Comparison of ENCODE assay signal across 23 cellular contexts in genomic region chr4:101584306-101584705, GRCh38.
"Had no signal": no experiment of that assay in that cellular context is flagged by ENCODE, and none has a peak within 500 bp of the region (broad histone marks: within the 10 kb centered on the region; RNA-seq: fewer than 3 reads in every experiment).

No MANE protein-coding gene starts in this region.

- H3K4me2 ChIP-seq: hepatocyte had no signal

- H3K27me3 ChIP-seq: dorsolateral prefrontal cortex, gastroesophageal sphincter, hepatocyte, pancreas, spleen, testis, tibial nerve, upper lobe of right lung, vagina had no signal

- DNase-seq: cortex of kidney; dorsolateral prefrontal cortex; effector memory CD4-positive, alpha-beta T cell; foreskin fibroblast; kidney; mesendoderm; naive B cell; occipital lobe; pancreas; spleen; stimulated activated CD4-positive, alpha-beta T cell treated with anti-CD3 and anti-CD28 coated beads, Interleukin-15, amount 100 ng/mL, for 24 hours; stimulated activated CD4-positive, alpha-beta T cell treated with anti-CD3 and anti-CD28 coated beads, Interleukin-1b, Interleukin-23, amount 100 ng/mL, for 48 hours; stimulated activated CD4-positive, alpha-beta T cell treated with anti-CD3 and anti-CD28 coated beads, Interleukin-4, amount 100 ng/mL, for 24 hours; testis; upper lobe of right lung had no signal

- FAIRE-seq: pancreas had no signal

- H3K4me3 ChIP-seq: dorsolateral prefrontal cortex, gastroesophageal sphincter, hepatocyte, pancreas, prostate gland, spleen, testis, tibial nerve, upper lobe of right lung, vagina had no signal

- H2AFZ ChIP-seq: hepatocyte had no signal

- H3K36me3 ChIP-seq: gastroesophageal sphincter, pancreas, prostate gland, spleen, tibial nerve, upper lobe of right lung, vagina had no signal

- H3K27ac ChIP-seq: dorsolateral prefrontal cortex, epithelial cell of prostate, gastroesophageal sphincter, hepatocyte, pancreas, prostate gland, spleen, testis, tibial nerve, upper lobe of right lung, vagina had no signal

- H3K4me1 ChIP-seq: gastroesophageal sphincter, pancreas, prostate gland, spleen, testis, tibial nerve, upper lobe of right lung, vagina had no signal

- H3K9me3 ChIP-seq: pancreas, prostate gland, testis had no signal

- ATAC-seq: gastroesophageal sphincter; pancreas; sciatic nerve; stimulated activated memory B cell treated with anti-CD40 and anti-IgM and Interleukin-4, amounts not matched to agents 10 μg/mL and 1 μg/mL and 100 μg/mL, for 72 hours; upper lobe of right lung had no signal

- H3K79me2 ChIP-seq: hepatocyte had no signal
